20 cellular contexts compared by ENCODE assay signal in the genomic region with DNA sequence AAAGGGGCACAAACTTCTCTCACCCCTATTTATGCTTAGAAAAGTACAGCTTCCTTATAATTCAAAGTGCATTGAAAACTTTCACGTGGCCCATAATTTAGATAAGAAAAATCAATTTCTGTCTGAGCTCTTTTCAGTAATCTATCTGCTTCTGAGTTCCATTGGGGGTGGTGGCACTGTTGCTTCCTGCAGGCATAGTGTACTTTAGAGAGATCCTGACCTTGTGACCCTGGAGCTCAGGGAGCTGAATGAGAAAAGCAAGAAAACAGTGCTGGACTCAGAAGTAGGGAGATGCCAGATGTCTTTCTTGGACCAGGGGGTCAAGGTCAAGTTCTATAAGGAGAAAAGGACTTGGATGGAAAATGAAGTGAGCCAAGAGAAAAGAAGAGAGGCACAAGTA.
DNase-seq lines count a peak whose midpoint lies in the region; ATAC-seq, FAIRE-seq and TF ChIP-seq lines count a peak whose summit lies in the region.
"Had no signal": no experiment of that assay in that cellular context is flagged by ENCODE, and none has a peak within 500 bp of the region (broad histone marks: within the 10 kb centered on the region; RNA-seq: fewer than 3 reads in every experiment).

No MANE protein-coding gene starts in this region.

- no peaks in the 10 kb centered on the region for H3K9me1 ChIP-seq in keratinocyte (ENCODE audit: control insufficient read depth, extremely low read depth, insufficient read depth, low read length)

- dilution Hi-C loops in keratinocyte (cut with MboI; ENCODE audit: extremely low pct_ligation_motif_present, low sequenced_read_pairs), result no loop called here

- H3K4me2 ChIP-seq in keratinocyte (ENCODE audit: control insufficient read depth, extremely low read depth, insufficient read depth, low read depth, low read length), result no peak overlapping the region
- H3K4me2 ChIP-seq: BLaER1, GM23338 had no signal

- H3K9ac ChIP-seq in keratinocyte (ENCODE audit: control insufficient read depth, extremely low read depth, insufficient read depth, low read length), result no peak overlapping the region
- H3K9ac ChIP-seq: BLaER1 had no signal

- H3K36me3 Mint-ChIP-seq in neural crest cell (ENCODE audit: low read depth), result no peaks in the 10 kb centered on the region
- no peaks in the 10 kb centered on the region for H3K36me3 Mint-ChIP-seq in activated T-cell treated with anti-CD3 and anti-CD28 coated beads, Interleukin-2, amount 50 U/mL, for 72 hours (ENCODE audit: insufficient read depth in 2 of 2)
- H3K36me3 Mint-ChIP-seq: CD14-positive monocyte; CD8-positive, alpha-beta T cell had no signal

- no peaks in the 10 kb centered on the region for H3K27me3 ChIP-seq in left ventricle myocardium inferior (ENCODE audit: low read depth)
- H3K27me3 ChIP-seq in keratinocyte (ENCODE audit: control insufficient read depth, extremely low read depth, insufficient read depth, low read length), result no peaks in the 10 kb centered on the region
- H3K27me3 ChIP-seq: BLaER1 had no signal

- intact Hi-C loops in left ventricle myocardium inferior (cut with micrococcal nuclease) (no loop called here), cardiac septum (cut with DNase I) (loop anchor here (10.0 kb wide), 2 partner anchors 114 to 466 kb away; no protein-coding TSS in a partner anchor)

- H3K4me1 ChIP-seq in left ventricle myocardium inferior (peaks cover 18% of the 10 kb centered on the region), keratinocyte (ENCODE audit: control insufficient read depth, extremely low read depth, insufficient read depth, low read length) (no peaks in the 10 kb centered on the region)
- H3K4me1 ChIP-seq: BLaER1 had no signal

- H3K27ac ChIP-seq in left ventricle myocardium inferior (replicated peaks) (peak overlapping the region; percentile 4), keratinocyte (ENCODE audit: control insufficient read depth, insufficient read depth, low read length) (no peak overlapping the region)
- H3K27ac ChIP-seq: BLaER1 had no signal

- H3K9me3 ChIP-seq in left ventricle myocardium inferior (replicated peaks) (peaks cover 5% of the 10 kb centered on the region), keratinocyte (ENCODE audit: control insufficient read depth, low read depth, low read length) (no peaks in the 10 kb centered on the region)
- H3K9me3 ChIP-seq: BLaER1 had no signal

- peak; percentile 49 for FAIRE-seq in keratinocyte (lab: Jason Lieb, UNC)
- FAIRE-seq: GM12891, H54 had no signal

- no peak overlapping the region for H3K27ac Mint-ChIP-seq in neural crest cell (ENCODE audit: unreplicated experiment)
- H3K27ac Mint-ChIP-seq in activated T-cell treated with anti-CD3 and anti-CD28 coated beads, Interleukin-2, amount 50 U/mL, for 72 hours, result no peak overlapping the region
- H3K27ac Mint-ChIP-seq: CD14-positive monocyte; CD8-positive, alpha-beta T cell; GM23338 had no signal

- no peaks in the 10 kb centered on the region for H3K79me2 ChIP-seq in keratinocyte (ENCODE audit: control insufficient read depth, insufficient read depth, low read length)

- no peaks in the 10 kb centered on the region for H4K20me1 ChIP-seq in keratinocyte (ENCODE audit: control insufficient read depth, extremely low read depth, insufficient read depth, low read length)
- H4K20me1 ChIP-seq: BLaER1 had no signal

- H2AFZ ChIP-seq in keratinocyte (ENCODE audit: control insufficient read depth, low read length), result no peak overlapping the region
- H2AFZ ChIP-seq: GM23338 had no signal

- ATAC-seq in GM21390 (IDR thresholded peaks at IDR 0.05; ENCODE audit: unreplicated experiment), result no peak
- ATAC-seq in activated T-cell treated with anti-CD3 and anti-CD28 coated beads, Interleukin-2, amount 50 U/mL, for 72 hours (replicated peaks in 1 of 2), result no peak
- ATAC-seq: CD8-positive, alpha-beta T cell; GM23338 had no signal

- peaks cover 44% of the 10 kb centered on the region for H3K4me1 Mint-ChIP-seq in neural crest cell
- H3K4me1 Mint-ChIP-seq in activated T-cell treated with anti-CD3 and anti-CD28 coated beads, Interleukin-2, amount 50 U/mL, for 72 hours (ENCODE audit: low read depth), result no peaks in the 10 kb centered on the region

- TF ChIP-seq CTCF in left ventricle myocardium inferior (IDR thresholded peaks at IDR 0.05; ENCODE audit: borderline replicate concordance), result no peak
- no peak for TF ChIP-seq CTCF in keratinocyte (optimal IDR thresholded peaks at IDR 0.05 in 1 of 3, IDR thresholded peaks at IDR 0.05 in 1 of 3, conservative IDR thresholded peaks at IDR 0.05 in 1 of 3; ENCODE audit: extremely low read depth in 1 of 3, insufficient read depth in 2 of 3, low read length in 3 of 3)
- no peak for TF ChIP-seq CTCF in neural crest cell (conservative IDR thresholded peaks at IDR 0.05)

- no peaks in the 10 kb centered on the region for H3K27me3 Mint-ChIP-seq in neural crest cell (ENCODE audit: low read depth)
- H3K27me3 Mint-ChIP-seq in activated T-cell treated with anti-CD3 and anti-CD28 coated beads, Interleukin-2, amount 50 U/mL, for 72 hours (ENCODE audit: low read depth), result peaks cover 21% of the 10 kb centered on the region

- H3K4me3 Mint-ChIP-seq in neural crest cell, result peak overlapping the region; percentile 56
- no peak overlapping the region for H3K4me3 Mint-ChIP-seq in activated T-cell treated with anti-CD3 and anti-CD28 coated beads, Interleukin-2, amount 50 U/mL, for 72 hours
- H3K4me3 Mint-ChIP-seq: CD14-positive monocyte; CD8-positive, alpha-beta T cell; GM23338 had no signal

- H3K36me3 ChIP-seq in left ventricle myocardium inferior (no peaks in the 10 kb centered on the region), keratinocyte (ENCODE audit: control insufficient read depth in 2 of 2, extremely low read depth in 1 of 2, insufficient read depth in 2 of 2, low read length in 2 of 2) (no peaks in the 10 kb centered on the region)
- H3K36me3 ChIP-seq: BLaER1 had no signal

- DNase-seq in left ventricle myocardium inferior (no peak), cardiac septum (ENCODE audit: low spot score) (no peak), keratinocyte (ENCODE audit: low read depth, low spot score) (no peak), neural crest cell (ENCODE audit: low read depth, low spot score) (peak; percentile 22), CD1c-positive myeloid dendritic cell (ENCODE audit: extremely low spot score) (no peak)
- no peak for DNase-seq in activated T-cell treated with anti-CD3 and anti-CD28 coated beads, Interleukin-2, amount 50 U/mL, for 72 hours
- DNase-seq: 8988T; CD8-positive, alpha-beta T cell; COR-L47; DMS 273 treated with DMSO at 0.1 percent for 48 hours; DMS53; DND-41; EL; HCEC 1CT had no signal

- H3K4me3 ChIP-seq in left ventricle myocardium inferior, result no peak overlapping the region
- H3K4me3 ChIP-seq in keratinocyte (ENCODE audit: control insufficient read depth in 2 of 3, extremely low read depth in 1 of 3, insufficient read depth in 2 of 3, low read depth in 1 of 3, low read length in 3 of 3), result no peak overlapping the region
- H3K4me3 ChIP-seq: BLaER1, GM23338 had no signal

- H3K9me3 Mint-ChIP-seq in neural crest cell, result peaks cover 2% of the 10 kb centered on the region
- peaks cover 0 to 2% of the 10 kb centered on the region in 2 donors for H3K9me3 Mint-ChIP-seq in activated T-cell treated with anti-CD3 and anti-CD28 coated beads, Interleukin-2, amount 50 U/mL, for 72 hours
- H3K9me3 Mint-ChIP-seq: CD8-positive, alpha-beta T cell; GM23338 had no signal
